ENCODE assay signal across 9 cellular contexts in the genomic region with DNA sequence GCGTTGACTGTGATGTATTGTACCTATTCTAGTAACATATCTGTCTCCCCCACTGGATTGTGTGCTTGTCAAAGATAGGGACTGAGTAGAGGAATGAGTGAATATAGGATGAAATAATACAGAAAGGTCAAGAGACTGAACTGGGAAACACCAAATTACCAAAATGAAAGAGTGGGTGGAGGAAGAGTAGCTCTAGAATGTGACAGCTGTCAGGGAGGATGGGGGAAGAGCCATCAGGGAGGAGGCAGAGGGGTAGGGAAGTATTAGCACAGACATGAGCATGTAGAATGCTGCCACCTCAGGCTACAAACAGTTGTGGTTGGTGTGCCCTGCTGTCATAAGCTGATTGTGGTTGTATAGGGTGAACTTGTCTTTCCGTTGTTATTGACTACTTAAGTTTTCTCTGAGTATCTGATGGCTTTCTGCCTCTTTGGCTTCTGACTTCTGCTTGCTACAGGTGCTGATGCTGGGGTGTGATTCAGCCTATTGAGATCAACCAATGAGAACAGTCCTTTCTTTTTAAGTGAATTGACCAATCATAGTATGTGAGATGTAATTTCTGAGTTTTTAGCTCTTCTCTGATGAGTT. TPM values are rescaled to one million over a fixed set of nuclear protein-coding genes. Genes with fewer than 3 reads are reported as not detected.
DNase-seq lines count a peak whose midpoint lies in the region; ATAC-seq and TF ChIP-seq lines count a peak whose summit lies in the region.
"Had no signal": no experiment of that assay in that cellular context is flagged by ENCODE, and none has a peak within 500 bp of the region (broad histone marks: within the 10 kb centered on the region; RNA-seq: fewer than 3 reads in every experiment).

No MANE protein-coding gene starts in this region.

- peaks cover 50% of the 10 kb centered on the region for H3K4me1 Mint-ChIP-seq in activated CD4-positive, alpha-beta memory T cell treated with anti-CD3 and anti-CD28 coated beads, Interleukin-2, amount 10 ng/mL, durations not matched to agents 7 days and 5 days

- H3K27ac ChIP-seq in tibial artery, result no peak overlapping the region

- H4K20me1 ChIP-seq in Loucy (ENCODE audit: insufficient read depth, low read length, poor library complexity, severe bottlenecking), result peaks cover 12% of the 10 kb centered on the region

- H3K36me3 ChIP-seq in Loucy (ENCODE audit: insufficient read depth, low read length) (no peaks in the 10 kb centered on the region), tibial artery (no peaks in the 10 kb centered on the region)
- H3K36me3 ChIP-seq: heart right ventricle had no signal

- CTCF ChIA-PET in activated CD4-positive, alpha-beta memory T cell treated with anti-CD3 and anti-CD28 coated beads, Interleukin-2, amount 10 ng/mL, durations not matched to agents 7 days and 5 days (lab: Charles Lee), result interaction anchor here (0.5 to 3.1 kb wide), 15 partner anchors 11 to 203 kb away, joined by 3 to 35 read pairs (median 6); no protein-coding TSS in a partner anchor

- H2AFZ ChIP-seq in Loucy (ENCODE audit: low read length), result 0 out of 2 replicates have a peak overlapping the region, but pooled peaks have one; percentile 16

- H3K4me2 ChIP-seq in Loucy (ENCODE audit: low read depth, low read length, poor library complexity, severe bottlenecking), result peak overlapping the region; percentile 74

- H3K27ac Mint-ChIP-seq in activated CD4-positive, alpha-beta memory T cell treated with anti-CD3 and anti-CD28 coated beads, Interleukin-2, amount 10 ng/mL, durations not matched to agents 7 days and 5 days, result peak overlapping the region; percentile 86

- H3K9me3 ChIP-seq in Loucy (ENCODE audit: insufficient read depth, low read depth, low read length), result no peaks in the 10 kb centered on the region
- no peaks in the 10 kb centered on the region for H3K9me3 ChIP-seq in tibial artery
- H3K9me3 ChIP-seq: heart right ventricle had no signal

- no peak for TF ChIP-seq CTCF in Loucy (conservative IDR thresholded peaks at IDR 0.05; ENCODE audit: low read length)
- no peak for TF ChIP-seq CTCF in tibial artery (IDR thresholded peaks at IDR 0.05)

- H3K27me3 ChIP-seq in Loucy (ENCODE audit: insufficient read depth, low read length, poor library complexity, severe bottlenecking) (no peaks in the 10 kb centered on the region), tibial artery (no peaks in the 10 kb centered on the region)
- H3K27me3 ChIP-seq: heart right ventricle had no signal

- DNase-seq in EL, result peak; percentile 40
- DNase-seq in activated CD4-positive, alpha-beta memory T cell treated with anti-CD3 and anti-CD28 coated beads, Interleukin-2, amount 10 ng/mL, durations not matched to agents 7 days and 5 days, result peak; percentile 79
- peak; percentile 12 for DNase-seq in hepatic stellate cell (ENCODE audit: low spot score)
- DNase-seq in stimulated activated naive CD4-positive, alpha-beta T cell treated with Interleukin-2 at 50 U/mL for 16 hours (lab: John Stamatoyannopoulos, UW), result peak; percentile 70
- no peak for DNase-seq in tibial artery
- no peak for DNase-seq in epidermal melanocyte (ENCODE audit: insufficient read length, low spot score)
- DNase-seq: heart right ventricle had no signal

- H3K79me2 ChIP-seq in Loucy (ENCODE audit: insufficient read depth, low read length), result peaks cover 65% of the 10 kb centered on the region

- intact Hi-C loops in tibial artery (cut with DNase I; ENCODE audit: low total_unique reads), result no loop called here

- H3K9ac ChIP-seq in Loucy (ENCODE audit: low read depth, low read length, poor library complexity, severe bottlenecking), result no peak overlapping the region

- ATAC-seq in GM21717 (IDR thresholded peaks at IDR 0.05; ENCODE audit: unreplicated experiment), result peak; percentile 56

- peaks cover 21% of the 10 kb centered on the region for H3K36me3 Mint-ChIP-seq in activated CD4-positive, alpha-beta memory T cell treated with anti-CD3 and anti-CD28 coated beads, Interleukin-2, amount 10 ng/mL, durations not matched to agents 7 days and 5 days (ENCODE audit: low read depth)

- H3K27me3 Mint-ChIP-seq in activated CD4-positive, alpha-beta memory T cell treated with anti-CD3 and anti-CD28 coated beads, Interleukin-2, amount 10 ng/mL, durations not matched to agents 7 days and 5 days, result no peaks in the 10 kb centered on the region

- no peaks in the 10 kb centered on the region for H3K9me2 ChIP-seq in Loucy (replicated peaks; ENCODE audit: low read depth, low read length)

- peaks cover 3% of the 10 kb centered on the region; the same call in 1 of the 2 replicates for H3F3A ChIP-seq in Loucy (ENCODE audit: low read depth)

- H3K4me3 ChIP-seq in Loucy (ENCODE audit: low read length, poor library complexity, severe bottlenecking) (peak overlapping the region; percentile 59), tibial artery (no peak overlapping the region)
- H3K4me3 ChIP-seq: heart right ventricle had no signal

- no peaks in the 10 kb centered on the region for H3K9me3 Mint-ChIP-seq in activated CD4-positive, alpha-beta memory T cell treated with anti-CD3 and anti-CD28 coated beads, Interleukin-2, amount 10 ng/mL, durations not matched to agents 7 days and 5 days

- POLR2A ChIA-PET in activated CD4-positive, alpha-beta memory T cell treated with anti-CD3 and anti-CD28 coated beads, Interleukin-2, amount 10 ng/mL, durations not matched to agents 7 days and 5 days (lab: Charles Lee), result interaction anchor here (0.6 to 1.5 kb wide), 15 partner anchors 9 to 207 kb away, joined by 3 to 7 read pairs (median 3); a partner anchor contains a TSS

- H3K4me1 ChIP-seq in Loucy (ENCODE audit: insufficient read depth, low read length, poor library complexity, severe bottlenecking) (peaks cover 47% of the 10 kb centered on the region), tibial artery (peaks cover 0 to 59% (median 24%) of the 10 kb centered on the region in 4 donors)

- H3K4me3 Mint-ChIP-seq in activated CD4-positive, alpha-beta memory T cell treated with anti-CD3 and anti-CD28 coated beads, Interleukin-2, amount 10 ng/mL, durations not matched to agents 7 days and 5 days, result peak overlapping the region; percentile 55

RNA-seq across cellular contexts. Expression of a gene that starts 5.6 kb away (rescaled TPM):
- 10 to 100 TPM; 80.2 to 87.9 TPM for total RNA-seq in activated CD4-positive, alpha-beta memory T cell treated with anti-CD3 and anti-CD28 coated beads, Interleukin-2, amount 10 ng/mL, durations not matched to agents 7 days and 5 days

Comparison
In these comparisons a context has a peak if more than half of its experiments do, and no peak if none do; other contexts are left out.
1. DNase-seq: peak in EL (single experiment), activated CD4-positive, alpha-beta memory T cell treated with anti-CD3 and anti-CD28 coated beads, Interleukin-2, amount 10 ng/mL, durations not matched to agents 7 days and 5 days (single experiment), hepatic stellate cell (single experiment) and stimulated activated naive CD4-positive, alpha-beta T cell treated with Interleukin-2 at 50 U/mL for 16 hours (single experiment); none in tibial artery (0 of 2) and epidermal melanocyte (single experiment).